8 cellular contexts compared by ENCODE assay signal in the genomic region with DNA sequence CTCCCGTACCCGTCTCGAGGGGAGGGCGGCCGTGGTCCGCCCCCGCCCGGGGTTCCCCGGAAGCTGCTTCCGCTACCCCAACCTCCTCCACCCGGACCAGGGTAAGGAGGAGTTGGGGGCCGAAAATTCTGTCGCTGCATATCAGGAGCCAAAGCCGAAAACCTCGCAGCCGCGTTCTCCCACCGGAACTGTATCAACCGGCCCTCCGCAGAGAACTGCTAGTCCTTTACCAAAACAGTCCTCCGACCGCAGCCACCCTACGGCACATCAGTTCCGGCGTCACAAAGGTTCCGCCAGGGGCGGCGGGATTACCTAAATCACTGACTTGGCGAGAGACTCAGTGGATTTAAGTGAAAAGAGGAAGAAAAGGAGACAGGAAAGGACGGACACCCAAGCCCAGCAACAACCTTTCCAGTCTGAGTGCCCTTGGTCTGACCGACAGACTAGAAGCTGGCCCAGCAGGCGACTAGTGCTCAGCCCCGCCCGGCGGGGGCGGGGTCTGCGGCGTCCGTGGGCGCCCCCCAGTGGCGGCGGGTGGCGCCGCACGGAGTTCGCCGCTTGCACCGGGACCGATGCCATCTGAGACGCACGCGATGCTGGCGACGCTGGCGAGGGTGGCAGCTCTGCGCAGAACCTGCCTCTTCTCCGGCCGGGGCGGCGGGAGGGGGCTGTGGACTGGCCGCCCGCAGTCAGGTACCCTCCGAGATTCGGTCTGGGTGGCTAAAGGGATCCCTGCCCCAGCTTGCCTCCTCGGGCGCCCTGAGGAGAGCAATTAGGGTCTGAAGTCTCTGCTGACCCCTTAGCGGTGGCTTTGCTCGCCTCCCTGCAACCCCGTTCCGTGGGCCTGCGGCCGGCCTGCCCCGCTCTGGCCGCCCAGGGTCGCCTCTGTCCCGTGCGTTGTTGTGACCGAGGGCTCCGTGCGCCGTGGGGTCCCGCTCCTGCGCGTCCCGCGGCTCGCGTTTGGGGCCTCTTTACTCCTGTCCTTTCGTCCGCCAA. TPM values are rescaled to one million over a fixed set of nuclear protein-coding genes. Genes with fewer than 3 reads are reported as not detected.
A peak's percentile ranks its signal among the peaks of the same experiment; 100 is the strongest.
DNase-seq lines count a peak whose midpoint lies in the region; ATAC-seq and TF ChIP-seq lines count a peak whose summit lies in the region.

A gene (minus strand): TSS at position 195 of the 996 bp plus-strand sequence. CDS start 55 bp downstream, at position 140.
A gene (plus strand): TSS at position 578 of the 996 bp plus-strand sequence.

- peaks cover 47% of the 10 kb centered on the region for H3K79me2 ChIP-seq in DOHH2 (ENCODE audit: control insufficient read depth, low read length)

- peaks cover 37% of the 10 kb centered on the region for H3K36me3 ChIP-seq in DOHH2 (ENCODE audit: control insufficient read depth, low read length)
- no peaks in the 10 kb centered on the region; the same call in none of the 2 replicates for H3K36me3 ChIP-seq in Panc1 (ENCODE audit: control insufficient read depth, insufficient read depth, low read length)

- intact Hi-C loops in Panc1 (cut with micrococcal nuclease; ENCODE audit: unreplicated experiment), result no loop called here

- H3K4me3 ChIP-seq in DOHH2 (ENCODE audit: low read length) (peak within 1 kb of the TSS; percentile 93), Panc1 (ENCODE audit: low read depth in 2 of 2, low read length in 2 of 2) (peak within 1 kb of the TSS; percentile 71 to 79)

- CTCF ChIA-PET in Panc1 (lab: Charles Lee), result interaction anchor here (0.6 to 0.7 kb wide), 4 partner anchors 22 to 28 kb away, joined by 3 to 14 read pairs (median 4); no protein-coding TSS in a partner anchor

- H3K27me3 Mint-ChIP-seq in naive B cell, result peaks cover 0 to 10% (median 3%) of the 10 kb centered on the region in 3 donors

- no peaks in the 10 kb centered on the region for H3K9me2 ChIP-seq in DOHH2 (replicated peaks; ENCODE audit: control insufficient read depth, low read length)

- peak within 1 kb of the TSS; percentile 93 to 99 (median 98) for H3K4me3 Mint-ChIP-seq in naive B cell
- peak within 1 kb of the TSS; percentile 80 for H3K4me3 Mint-ChIP-seq in stimulated activated effector memory CD8-positive, alpha-beta T cell treated with anti-CD3 and anti-CD28 coated beads, Interleukin-12 subunit alpha, Interleukin-12 subunit beta, amount 100 ng/mL, for 72 hours

- peak; percentile 97 for TF ChIP-seq CTCF in DOHH2 (IDR thresholded peaks at IDR 0.05; ENCODE audit: low read depth, low read length, poor library complexity, severe bottlenecking)
- peak; percentile 100 for TF ChIP-seq CTCF in Panc1 (IDR thresholded peaks at IDR 0.05)

- H3K27me3 ChIP-seq in DOHH2 (ENCODE audit: control insufficient read depth, low read length) (no peaks in the 10 kb centered on the region), Panc1 (ENCODE audit: control insufficient read depth, insufficient read depth, low read length) (no peaks in the 10 kb centered on the region)

- H3K9me3 ChIP-seq in DOHH2 (ENCODE audit: control insufficient read depth, insufficient read depth, low read length) (peaks cover 4% of the 10 kb centered on the region; the same call in 1 of the 2 replicates), Panc1 (ENCODE audit: control insufficient read depth, insufficient read depth, low read depth, low read length) (no peaks in the 10 kb centered on the region)

- H3K9me3 Mint-ChIP-seq in naive B cell, result peaks cover 0 to 8% (median 0%) of the 10 kb centered on the region in 7 donors
- H3K9me3 Mint-ChIP-seq in stimulated activated effector memory CD8-positive, alpha-beta T cell treated with anti-CD3 and anti-CD28 coated beads, Interleukin-12 subunit alpha, Interleukin-12 subunit beta, amount 100 ng/mL, for 72 hours, result no peaks in the 10 kb centered on the region

- in situ Hi-C loops in Panc1 (cut with HindIII; ENCODE audit: low pct_unique_long_range_greater_than_20kb, low sequenced_read_pairs), result no loop called here

- ATAC-seq in GM21737 (IDR thresholded peaks at IDR 0.05; ENCODE audit: unreplicated experiment), result peak; percentile 90
- ATAC-seq in Panc1, result peak; percentile 96
- ATAC-seq in naive B cell (ENCODE audit: low read depth in 2 of 2), result peak; percentile 84 to 85
- ATAC-seq in stimulated activated effector memory CD8-positive, alpha-beta T cell treated with anti-CD3 and anti-CD28 coated beads, Interleukin-12 subunit alpha, Interleukin-12 subunit beta, amount 100 ng/mL, for 72 hours, result peak; percentile 94

- no peaks in the 10 kb centered on the region for H3F3A ChIP-seq in DOHH2 (ENCODE audit: control insufficient read depth, insufficient read depth)

- H3K27ac ChIP-seq in DOHH2 (ENCODE audit: low read depth, low read length) (peak within 1 kb of the TSS; percentile 81), Panc1 (ENCODE audit: low read length) (peak within 1 kb of the TSS; percentile 95)

- POLR2A ChIA-PET in Panc1 (lab: Charles Lee), result interaction anchor here (0.6 kb wide), 1 partner anchor 29 kb away, joined by 3 read pairs; no protein-coding TSS in a partner anchor

- peaks cover 14% of the 10 kb centered on the region for H4K20me1 ChIP-seq in DOHH2 (ENCODE audit: control insufficient read depth, insufficient read depth, low read depth, low read length)

- DNase-seq in KG1 (lab: John Stamatoyannopoulos, UW) (peak; percentile 98), Panc1 (ENCODE audit: low read depth, low spot score) (peak; percentile 80), activated T-helper 1 cell treated with Interleukin-2 at 50 U/mL for 16 hours (ENCODE audit: low read depth) (peak; percentile 81), fibroblast of gingiva (ENCODE audit: low read depth) (peak; percentile 87), naive B cell (peak; percentile 88)
- DNase-seq in stimulated activated effector memory CD8-positive, alpha-beta T cell treated with anti-CD3 and anti-CD28 coated beads, Interleukin-12 subunit alpha, Interleukin-12 subunit beta, amount 100 ng/mL, for 72 hours (ENCODE audit: low spot score in 2 of 2), result peak; percentile 87 to 96

- H3K36me3 Mint-ChIP-seq in naive B cell, result no peaks in the 10 kb centered on the region
- H3K36me3 Mint-ChIP-seq in stimulated activated effector memory CD8-positive, alpha-beta T cell treated with anti-CD3 and anti-CD28 coated beads, Interleukin-12 subunit alpha, Interleukin-12 subunit beta, amount 100 ng/mL, for 72 hours, result peaks cover 17% of the 10 kb centered on the region

- H3K4me1 ChIP-seq in DOHH2 (ENCODE audit: control insufficient read depth, low read length) (peaks cover 31% of the 10 kb centered on the region), Panc1 (ENCODE audit: control insufficient read depth, insufficient read depth, low read length) (peaks cover 10% of the 10 kb centered on the region; the same call in 1 of the 2 replicates)

- BruUV-seq in Panc1 (replicated peaks; lab: Mats Ljungman, UMichigan), result no TSS peak

- H3K27ac Mint-ChIP-seq in naive B cell, result peak within 1 kb of the TSS; percentile 90 to 99 (median 98)
- peak within 1 kb of the TSS; percentile 93 for H3K27ac Mint-ChIP-seq in stimulated activated effector memory CD8-positive, alpha-beta T cell treated with anti-CD3 and anti-CD28 coated beads, Interleukin-12 subunit alpha, Interleukin-12 subunit beta, amount 100 ng/mL, for 72 hours

- peak within 1 kb of the TSS; percentile 69 for H3K4me2 ChIP-seq in DOHH2 (ENCODE audit: low read length)

- H3K4me1 Mint-ChIP-seq in naive B cell, result peaks cover 14 to 29% (median 25%) of the 10 kb centered on the region in 3 donors
- peaks cover 15% of the 10 kb centered on the region for H3K4me1 Mint-ChIP-seq in stimulated activated effector memory CD8-positive, alpha-beta T cell treated with anti-CD3 and anti-CD28 coated beads, Interleukin-12 subunit alpha, Interleukin-12 subunit beta, amount 100 ng/mL, for 72 hours

RNA-seq across cellular contexts. Expression of the first gene that starts in this region (rescaled TPM):
- total RNA-seq in Panc1 (2021; ENCODE audit: unreplicated experiment), result 42.6 TPM
- polyA plus RNA-seq in Panc1 (2012; ENCODE audit: insufficient read length), result 27.2 TPM
- polyA plus RNA-seq in naive B cell (ENCODE audit: low read depth in 6 of 6), result 100 to 1,000 TPM in 1 of 6 donors, 10 to 100 TPM in 5; 69.6 to 105 (median 89.2) TPM

RNA-seq across cellular contexts. Expression of the second gene that starts in this region (rescaled TPM):
- total RNA-seq in Panc1 (2021; ENCODE audit: unreplicated experiment), result 3.1 TPM
- 3.9 TPM for polyA plus RNA-seq in Panc1 (2012; ENCODE audit: insufficient read length)
- 10 to 100 TPM in 1 of 6 donors, 1 to 10 TPM in 5; 4.1 to 11.4 (median 9.0) TPM for polyA plus RNA-seq in naive B cell (ENCODE audit: low read depth in 6 of 6)

Comparison
In these comparisons a context has a peak if more than half of its experiments do, and no peak if none do; other contexts are left out.
1. Peak in every context shown above with its lines: DNase-seq, ATAC-seq, H3K4me3 ChIP-seq and H3K27ac ChIP-seq.